ENCODE assay signal across 19 cellular contexts in genomic region chr3:40451551-40451950, GRCh38. TPM values are rescaled to one million over a fixed set of nuclear protein-coding genes. Genes with fewer than 3 reads are reported as not detected.
DNase-seq lines count a peak whose midpoint lies in the region; ATAC-seq and TF ChIP-seq lines count a peak whose summit lies in the region.
"Had no signal": no experiment of that assay in that cellular context is flagged by ENCODE, and none has a peak within 500 bp of the region (broad histone marks: within the 10 kb centered on the region; RNA-seq: fewer than 3 reads in every experiment).

No MANE protein-coding gene starts in this region.

- H3K9me3 Mint-ChIP-seq in activated naive CD8-positive, alpha-beta T cell treated with anti-CD3 and anti-CD28 coated beads for 36 hours: no peaks in the 10 kb centered on the region
- H3K9me3 Mint-ChIP-seq in natural killer cell treated with Interleukin-12 subunit alpha and Interleukin-12 subunit beta and Interleukin-15 and Interleukin-18, amount 100 ng/mL, for 72 hours: peaks cover 2% of the 10 kb centered on the region
- H3K9me3 Mint-ChIP-seq: dendritic cell treated with granulocyte-macrophage colony-stimulating factor and Interleukin-4, amounts not matched to agents 40 ng/mL and 50 ng/mL, for 4 days had no signal

- H3K27ac Mint-ChIP-seq in activated naive CD8-positive, alpha-beta T cell treated with anti-CD3 and anti-CD28 coated beads for 36 hours: peak overlapping the region; percentile 25
- peak overlapping the region; percentile 87 to 98 for H3K27ac Mint-ChIP-seq in natural killer cell treated with Interleukin-12 subunit alpha and Interleukin-12 subunit beta and Interleukin-15 and Interleukin-18, amount 100 ng/mL, for 72 hours

- H3K9me2 ChIP-seq in SK-N-SH (no peaks in the 10 kb centered on the region), GM23248 (ENCODE audit: insufficient read depth) (no peaks in the 10 kb centered on the region)

- CTCF ChIA-PET in SK-N-SH (lab: Yijun Ruan, JAX): interaction anchor here (0.9 to 2.3 kb wide), 3 partner anchors 14 to 121 kb away, joined by 3 to 6 read pairs (median 5); no protein-coding TSS in a partner anchor

- no peak for TF ChIP-seq EP300 in SK-N-SH (IDR thresholded peaks at IDR 0.05; ENCODE audit: borderline replicate concordance in 1 of 2, low read depth in 1 of 2, low read length in 1 of 2)

- peak overlapping the region; percentile 13 for H3K4me3 Mint-ChIP-seq in activated naive CD8-positive, alpha-beta T cell treated with anti-CD3 and anti-CD28 coated beads for 36 hours
- H3K4me3 Mint-ChIP-seq in natural killer cell treated with Interleukin-12 subunit alpha and Interleukin-12 subunit beta and Interleukin-15 and Interleukin-18, amount 100 ng/mL, for 72 hours: no peak overlapping the region

- no peaks in the 10 kb centered on the region for H3K27me3 Mint-ChIP-seq in activated naive CD8-positive, alpha-beta T cell treated with anti-CD3 and anti-CD28 coated beads for 36 hours
- H3K27me3 Mint-ChIP-seq in natural killer cell treated with Interleukin-12 subunit alpha and Interleukin-12 subunit beta and Interleukin-15 and Interleukin-18, amount 100 ng/mL, for 72 hours: no peaks in the 10 kb centered on the region

- H3K4me2 ChIP-seq in SK-N-SH (0 out of 2 replicates have a peak overlapping the region, but pooled peaks have one; percentile 59), GM23248 (ENCODE audit: unreplicated experiment) (no peak overlapping the region)

- no peak overlapping the region for H3K4me3 ChIP-seq in SK-N-SH (ENCODE audit: low read depth in 2 of 2, low read length in 1 of 2)
- no peak overlapping the region for H3K4me3 ChIP-seq in GM23248
- H3K4me3 ChIP-seq: SJSA1 had no signal

- H3K36me3 ChIP-seq in SK-N-SH (replicated peaks in 1 of 2; ENCODE audit: control insufficient read depth in 1 of 2, insufficient read depth in 2 of 2, low read length in 1 of 2) (peaks cover 3 to 4% of the 10 kb centered on the region in 2 experiments), GM23248 (ENCODE audit: low read depth) (no peaks in the 10 kb centered on the region)
- H3K36me3 ChIP-seq: suprapubic skin had no signal

- H3K4me1 ChIP-seq in SK-N-SH (ENCODE audit: control insufficient read depth in 1 of 2, insufficient read depth in 2 of 2, low read depth in 1 of 2, low read length in 1 of 2) (peaks cover 0 to 10% of the 10 kb centered on the region in 2 experiments; a peak in 2 of 4 replicates), GM23248 (ENCODE audit: insufficient read depth) (peaks cover 4% of the 10 kb centered on the region; the same call in 1 of the 2 replicates)

- peaks cover 7% of the 10 kb centered on the region for H3K36me3 Mint-ChIP-seq in activated naive CD8-positive, alpha-beta T cell treated with anti-CD3 and anti-CD28 coated beads for 36 hours
- peaks cover 6% of the 10 kb centered on the region for H3K36me3 Mint-ChIP-seq in natural killer cell treated with Interleukin-12 subunit alpha and Interleukin-12 subunit beta and Interleukin-15 and Interleukin-18, amount 100 ng/mL, for 72 hours

- H3K79me2 ChIP-seq in SK-N-SH (ENCODE audit: insufficient read depth) (peaks cover 4% of the 10 kb centered on the region; the same call in 1 of the 2 replicates), GM23248 (ENCODE audit: insufficient read depth) (peaks cover 7% of the 10 kb centered on the region)

- H3K9me3 ChIP-seq in SK-N-SH (no peaks in the 10 kb centered on the region), GM23248 (ENCODE audit: low read depth) (no peaks in the 10 kb centered on the region)
- H3K9me3 ChIP-seq: esophagus squamous epithelium, SJSA1, suprapubic skin had no signal

- peaks cover 26% of the 10 kb centered on the region for H3K4me1 Mint-ChIP-seq in activated naive CD8-positive, alpha-beta T cell treated with anti-CD3 and anti-CD28 coated beads for 36 hours
- peaks cover 21 to 24% of the 10 kb centered on the region in 2 donors for H3K4me1 Mint-ChIP-seq in natural killer cell treated with Interleukin-12 subunit alpha and Interleukin-12 subunit beta and Interleukin-15 and Interleukin-18, amount 100 ng/mL, for 72 hours (ENCODE audit: low read depth in 2 of 2)

- H3K27ac ChIP-seq in SK-N-SH (ENCODE audit: low read depth in 2 of 2, low read length in 1 of 2) (no peak overlapping the region), GM23248 (no peak overlapping the region)
- H3K27ac ChIP-seq: SJSA1 had no signal

- ATAC-seq in SK-N-SH treated with all-trans-retinoic acid at 6 μM for 48 hours: no peak
- no peak for ATAC-seq in natural killer cell treated with Interleukin-12 subunit alpha and Interleukin-12 subunit beta and Interleukin-15 and Interleukin-18, amount 100 ng/mL, for 72 hours
- no peak for ATAC-seq in GM19467 (IDR thresholded peaks at IDR 0.05; ENCODE audit: unreplicated experiment)
- ATAC-seq: left cardiac atrium had no signal

- H3K9ac ChIP-seq in SK-N-SH (no peak overlapping the region), GM23248 (no peak overlapping the region)

- no peaks in the 10 kb centered on the region for H3K27me3 ChIP-seq in SK-N-SH (ENCODE audit: insufficient read depth)
- no peaks in the 10 kb centered on the region for H3K27me3 ChIP-seq in GM23248 (replicated peaks; ENCODE audit: insufficient read depth)
- H3K27me3 ChIP-seq: esophagus squamous epithelium, SJSA1, suprapubic skin had no signal

- no peak overlapping the region for H2AFZ ChIP-seq in SK-N-SH (ENCODE audit: low read depth)
- peak overlapping the region; percentile 93; the same call in 1 of the 2 replicates for H2AFZ ChIP-seq in GM23248

- H3F3A ChIP-seq in SK-N-SH (replicated peaks; ENCODE audit: insufficient read depth) (no peaks in the 10 kb centered on the region), GM23248 (ENCODE audit: insufficient read depth) (peaks cover 15% of the 10 kb centered on the region; the same call in 1 of the 2 replicates)

- TF ChIP-seq RAD21 in SK-N-SH (IDR thresholded peaks at IDR 0.05; ENCODE audit: low read length): no peak

- DNase-seq in SK-N-SH: no peak
- DNase-seq in GM23248: no peak
- DNase-seq in activated naive CD8-positive, alpha-beta T cell treated with anti-CD3 and anti-CD28 coated beads for 36 hours: no peak
- DNase-seq in natural killer cell treated with Interleukin-12 subunit alpha and Interleukin-12 subunit beta and Interleukin-15 and Interleukin-18, amount 100 ng/mL, for 72 hours (ENCODE audit: low spot score): no peak
- no peak for DNase-seq in CD1c-positive myeloid dendritic cell (ENCODE audit: extremely low spot score)
- DNase-seq in T-helper 9 cell: no peak
- DNase-seq: activated CD8-positive, alpha-beta memory T cell treated with anti-CD3 and anti-CD28 coated beads, Interleukin-2, amount 50 U/mL, for 48 hours; esophagus squamous epithelium; KBM-7; left cardiac atrium; NCI-H1417 treated with DMSO at 0.1 percent for 48 hours; NCI-H2227 treated with DMSO at 0.1 percent for 48 hours; retina; stimulated activated CD4-positive, alpha-beta T cell treated with anti-CD3 and anti-CD28 coated beads, Interleukin-1b, Interleukin-23, amount 100 ng/mL, for 48 hours had no signal

- in situ Hi-C loops in GM23248 (cut with MboI): no loop called here

- H4K20me1 ChIP-seq in SK-N-SH (ENCODE audit: insufficient read depth): no peaks in the 10 kb centered on the region
- no peaks in the 10 kb centered on the region for H4K20me1 ChIP-seq in GM23248 (ENCODE audit: insufficient read depth)

- TF ChIP-seq CTCF in SK-N-SH (IDR thresholded peaks at IDR 0.05): no peak

- POLR2A ChIA-PET in SK-N-SH (lab: Yijun Ruan, JAX): interaction anchor here (1.1 kb wide), 1 partner anchor 70 kb away, joined by 3 read pairs; no protein-coding TSS in a partner anchor

TF ChIP-seq in SK-N-SH, 30 proteins besides CTCF, POLR2A, EP300 and RAD21 (continues in another document):
- TF ChIP-seq, protein P1, sequence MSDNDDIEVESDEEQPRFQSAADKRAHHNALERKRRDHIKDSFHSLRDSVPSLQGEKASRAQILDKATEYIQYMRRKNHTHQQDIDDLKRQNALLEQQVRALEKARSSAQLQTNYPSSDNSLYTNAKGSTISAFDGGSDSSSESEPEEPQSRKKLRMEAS (IDR thresholded peaks at IDR 0.05; ENCODE audit: low read depth): no peak
- TF ChIP-seq YY1 (IDR thresholded peaks at IDR 0.05; ENCODE audit: low read depth): no peak

TF ChIP-seq in SK-N-SH treated with all-trans-retinoic acid at 6 μM for 48 hours, 23 proteins besides CTCF, POLR2A, EP300 and RAD21 (continues in another document):
- TF ChIP-seq ARNTL (CRISPR knock-in tag; IDR thresholded peaks at IDR 0.05; ENCODE audit: borderline replicate concordance, low read depth): no peak

RNA-seq across cellular contexts. Expression of gene RPL14, which starts 5.6 kb away (rescaled TPM):
- polyA plus RNA-seq in SK-N-SH (2012; rRNA removed) (361 and 416 TPM in 2 replicates), GM23248 (2016; fragmentation: Nextera tagmentation; extraction: Ambion mirVana) (431 and 456 TPM in 2 replicates)
- polyA plus RNA-seq in SK-N-SH (2012; cell fraction: cytosol; rRNA removed): 518 and 606 TPM in 2 replicates
- polyA plus RNA-seq in SK-N-SH (2012; cell fraction: nucleus; rRNA removed): 110 and 114 TPM in 2 replicates
- total RNA-seq in GM23248 (2014; rRNA removed; shearing (Covaris generic)): 148 and 220 TPM in 2 replicates
- total RNA-seq in activated naive CD8-positive, alpha-beta T cell treated with anti-CD3 and anti-CD28 coated beads for 36 hours: 1,000 to 10,000 TPM; 3,153 to 3,196 TPM
- total RNA-seq in natural killer cell treated with Interleukin-12 subunit alpha and Interleukin-12 subunit beta and Interleukin-15 and Interleukin-18, amount 100 ng/mL, for 72 hours: 1,000 to 10,000 TPM; 1,149 to 1,386 TPM

RNA-seq across cellular contexts. Expression of gene ZNF619, which starts 25.4 kb away (rescaled TPM):
- 1.6 and 2.4 TPM in 2 replicates for polyA plus RNA-seq in SK-N-SH (2012; rRNA removed)
- 1.4 and 1.7 TPM in 2 replicates for polyA plus RNA-seq in SK-N-SH (2012; cell fraction: cytosol; rRNA removed)
- 2.2 and 3.3 TPM in 2 replicates for polyA plus RNA-seq in SK-N-SH (2012; cell fraction: nucleus; rRNA removed)
- total RNA-seq in GM23248 (2014; rRNA removed; shearing (Covaris generic)): 3.2 and 4.4 TPM in 2 replicates
- 2.0 and 2.3 TPM in 2 replicates for polyA plus RNA-seq in GM23248 (2016; fragmentation: Nextera tagmentation; extraction: Ambion mirVana)
- 1 to 10 TPM; 6.4 to 7.4 TPM for total RNA-seq in activated naive CD8-positive, alpha-beta T cell treated with anti-CD3 and anti-CD28 coated beads for 36 hours
- total RNA-seq in natural killer cell treated with Interleukin-12 subunit alpha and Interleukin-12 subunit beta and Interleukin-15 and Interleukin-18, amount 100 ng/mL, for 72 hours: 10 to 100 TPM in 1 of 2 donors, 1 to 10 TPM in 1; 7.5 to 12.6 TPM

RNA-seq across cellular contexts. Expression of gene ZNF620, which starts 54.3 kb away (rescaled TPM):
- polyA plus RNA-seq in SK-N-SH (2012; rRNA removed) (2.0 and 2.5 TPM in 2 replicates), GM23248 (2016; fragmentation: Nextera tagmentation; extraction: Ambion mirVana) (0.42 and 0.86 TPM in 2 replicates)
- polyA plus RNA-seq in SK-N-SH (2012; cell fraction: cytosol; rRNA removed): 2.5 and 2.9 TPM in 2 replicates
- polyA plus RNA-seq in SK-N-SH (2012; cell fraction: nucleus; rRNA removed): 2.1 and 3.0 TPM in 2 replicates
- total RNA-seq in GM23248 (2014; rRNA removed; shearing (Covaris generic)): 0.32 and 0.63 TPM in 2 replicates
- total RNA-seq in activated naive CD8-positive, alpha-beta T cell treated with anti-CD3 and anti-CD28 coated beads for 36 hours: 10 to 100 TPM in 1 of 2 experiments, 1 to 10 TPM in 1; 8.5 to 10.1 TPM
- 1 to 10 TPM; 4.6 to 6.2 TPM for total RNA-seq in natural killer cell treated with Interleukin-12 subunit alpha and Interleukin-12 subunit beta and Interleukin-15 and Interleukin-18, amount 100 ng/mL, for 72 hours
